ENCODE assay signal across 12 cellular contexts in the genomic region with DNA sequence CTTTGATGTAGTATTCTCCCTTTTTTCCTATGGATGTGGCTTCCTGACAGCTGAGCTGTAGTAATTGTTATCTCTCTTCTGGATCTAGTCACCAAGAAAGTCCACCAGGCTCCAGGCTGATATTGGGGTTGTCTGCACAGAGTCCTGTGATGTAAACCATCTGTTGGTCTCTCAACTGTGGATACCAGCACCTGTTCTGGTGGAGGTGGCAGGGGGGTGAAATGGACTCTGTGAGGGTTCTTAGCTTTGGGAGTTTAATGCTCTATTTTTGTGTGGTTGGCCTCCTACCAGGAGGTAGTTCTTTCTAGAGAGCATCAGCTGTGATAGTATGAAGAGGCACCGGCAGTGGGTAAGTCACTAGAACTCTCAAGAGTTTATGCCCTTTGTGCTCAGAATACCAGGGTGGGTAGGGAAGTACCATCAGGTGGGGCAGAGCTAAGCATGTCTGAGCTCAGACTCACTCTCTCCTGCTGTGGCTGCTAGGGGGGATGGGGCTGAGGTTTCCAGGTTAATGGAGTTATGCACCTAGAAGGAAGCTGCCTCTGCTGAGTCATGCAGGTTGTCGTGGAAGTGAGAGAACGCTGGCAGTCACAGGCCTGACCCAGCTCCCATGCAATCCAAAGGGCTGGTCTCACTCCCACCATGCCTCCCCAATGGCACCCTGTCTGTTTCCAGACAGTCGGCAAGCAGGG. TPM values are rescaled to one million over a fixed set of nuclear protein-coding genes. Genes with fewer than 3 reads are reported as not detected.
A peak's percentile ranks its signal among the peaks of the same experiment; 100 is the strongest.
DNase-seq lines count a peak whose midpoint lies in the region; ATAC-seq, FAIRE-seq and TF ChIP-seq lines count a peak whose summit lies in the region.
"Had no signal": no experiment of that assay in that cellular context is flagged by ENCODE, and none has a peak within 500 bp of the region (broad histone marks: within the 10 kb centered on the region; RNA-seq: fewer than 3 reads in every experiment).

No MANE protein-coding gene starts in this region.

- H3K9ac ChIP-seq in HUES48 (ENCODE audit: low read depth, low read length) (no peak overlapping the region), HepG2 (ENCODE audit: insufficient read depth, low read depth, low read length) (no peak overlapping the region)
- H3K9ac ChIP-seq: BLaER1 had no signal

- ATAC-seq in HepG2 = peak; percentile 48
- ATAC-seq: naive thymus-derived CD4-positive, alpha-beta T cell had no signal

- peaks cover 12% of the 10 kb centered on the region; the same call in 1 of the 2 replicates for H3K4me1 ChIP-seq in Caco-2
- H3K4me1 ChIP-seq in HUES48 (ENCODE audit: control insufficient read depth, insufficient read depth, low read length) = peaks cover 8% of the 10 kb centered on the region; the same call in 1 of the 2 replicates
- H3K4me1 ChIP-seq in HepG2 (ENCODE audit: insufficient read depth, low read length) = peaks cover 13% of the 10 kb centered on the region
- H3K4me1 ChIP-seq: BLaER1 had no signal

- H3K4me3 Mint-ChIP-seq in Caco-2 (ENCODE audit: unreplicated experiment) = no peak overlapping the region
- H3K4me3 Mint-ChIP-seq: naive thymus-derived CD4-positive, alpha-beta T cell had no signal

- no TSS peak for BruUV-seq in Caco-2 (replicated peaks; lab: Mats Ljungman, UMichigan)
- no TSS peak for BruUV-seq in HepG2 (replicated peaks; lab: Mats Ljungman, UMichigan)

- no peak for TF ChIP-seq CTCF in Caco-2 (IDR thresholded peaks at IDR 0.05; ENCODE audit: insufficient read depth in 1 of 2, low read depth in 1 of 2, low read length in 1 of 2, severe bottlenecking in 1 of 2, unreplicated experiment in 1 of 2)
- no peak for TF ChIP-seq CTCF in HepG2 (CRISPR knock-in tag; IDR thresholded peaks at IDR 0.05)

- DNase-seq in Caco-2 = peak; percentile 30 to 56
- peak; percentile 35 for DNase-seq in astrocyte of the hippocampus (ENCODE audit: low read depth, low spot score)
- peak; percentile 28 for DNase-seq in HepG2 (ENCODE audit: low spot score)
- DNase-seq in medulla oblongata (ENCODE audit: extremely low spot score) = no peak
- no peak for DNase-seq in SIG-M5 treated with dmso at 0.1 percent for 504 hours (lab: John Stamatoyannopoulos, UW; ENCODE audit: unreplicated experiment)
- no peak for DNase-seq in activated CD4-positive, alpha-beta T cell treated with anti-CD3 and anti-CD28 coated beads for 1 hour
- no peak for DNase-seq in NOMO-1 treated with DMSO at 0.1 percent for 48 hours (lab: John Stamatoyannopoulos, UW; ENCODE audit: unreplicated experiment)
- DNase-seq: naive thymus-derived CD4-positive, alpha-beta T cell; NCI-H1930; stimulated activated CD4-positive, alpha-beta T cell treated with anti-CD3 and anti-CD28 coated beads, Interleukin-12 subunit alpha, Interleukin-12 subunit beta, amount 100 ng/mL, for 4 hours had no signal

- in situ Hi-C loops in HepG2 (cut with HindIII; ENCODE audit: extremely low pct_ligation_motif_present, low pct_unique_long_range_greater_than_20kb) = no loop called here

- 83% methylated on average over 1 of the region's 4 CpGs for WGBS in HepG2 (ENCODE audit: low lambda C conversion rate)

- TF ChIP-seq POLR2A in HepG2 (IDR thresholded peaks at IDR 0.05; ENCODE audit: insufficient read depth in 1 of 2, low read depth in 2 of 2, low read length in 2 of 2) = no peak

- TF ChIP-seq EP300 in HepG2 (IDR thresholded peaks at IDR 0.05; ENCODE audit: low read depth in 2 of 2, low read length in 2 of 2) = no peak
- TF ChIP-seq EP300 in HepG2 (CRISPR knock-in tag; IDR thresholded peaks at IDR 0.05; ENCODE audit: borderline replicate concordance) = no peak

- H3K27ac ChIP-seq in HUES48 (ENCODE audit: low read depth, low read length) (peak overlapping the region; percentile 70), HepG2 (ENCODE audit: extremely low read length, insufficient read depth, low read length) (no peak overlapping the region)
- H3K27ac ChIP-seq: BLaER1 had no signal

- no peaks in the 10 kb centered on the region for H3K79me2 ChIP-seq in HepG2 (ENCODE audit: insufficient read depth, low read length)

- H3K27me3 Mint-ChIP-seq in Caco-2 (ENCODE audit: insufficient read depth, unreplicated experiment) = no peaks in the 10 kb centered on the region
- H3K27me3 Mint-ChIP-seq: naive thymus-derived CD4-positive, alpha-beta T cell had no signal

- no peak overlapping the region for H3K4me2 ChIP-seq in HepG2 (ENCODE audit: low read depth, low read length)
- H3K4me2 ChIP-seq: BLaER1 had no signal

- peaks cover 25% of the 10 kb centered on the region for H3K36me3 Mint-ChIP-seq in Caco-2 (ENCODE audit: insufficient read depth, unreplicated experiment)

- H3K27me3 ChIP-seq in Caco-2 (replicated peaks; ENCODE audit: control insufficient read depth, insufficient read depth, low read length) = no peaks in the 10 kb centered on the region
- H3K27me3 ChIP-seq in HUES48 (ENCODE audit: control insufficient read depth, insufficient read depth, low read length) = no peaks in the 10 kb centered on the region
- H3K27me3 ChIP-seq in HepG2 (ENCODE audit: control insufficient read depth in 1 of 2, insufficient read depth in 2 of 2, low read length in 2 of 2) = no peaks in the 10 kb centered on the region
- H3K27me3 ChIP-seq: BLaER1 had no signal

- intact Hi-C loops in Caco-2 (cut with micrococcal nuclease; ENCODE audit: unreplicated experiment) = no loop called here
- intact Hi-C loops in HepG2 (cut with micrococcal nuclease; ENCODE audit: unreplicated experiment) = no loop called here

- peaks cover 34% of the 10 kb centered on the region for H3K9me3 Mint-ChIP-seq in Caco-2 (ENCODE audit: unreplicated experiment)

- POLR2A ChIA-PET in Caco-2 (lab: Charles Lee) (no interaction called here), HepG2 (lab: Yijun Ruan, JAX) (interaction anchor here (0.6 to 1.2 kb wide), 2 partner anchors 8 to 229 kb away, joined by 3 to 4 read pairs; partner anchors contain the start of gene SMIM10L1)

- H3K27ac Mint-ChIP-seq in Caco-2 (ENCODE audit: unreplicated experiment) = peak overlapping the region; percentile 68

- CTCF ChIA-PET in Caco-2 (lab: Charles Lee) (no interaction called here), HepG2 (lab: Yijun Ruan, JAX; ENCODE audit: low intra/inter-chr PET ratio, low total read pairs) (no interaction called here)

- H4K20me1 ChIP-seq in HepG2 (ENCODE audit: insufficient read depth, low read length) = no peaks in the 10 kb centered on the region
- H4K20me1 ChIP-seq: BLaER1 had no signal

- H2AFZ ChIP-seq in HepG2 (ENCODE audit: low read length) = no peak overlapping the region

- H3K9me3 ChIP-seq in Caco-2 (peaks cover 10% of the 10 kb centered on the region), HUES48 (ENCODE audit: control insufficient read depth, insufficient read depth, low read length) (peaks cover 20% of the 10 kb centered on the region), HepG2 (ENCODE audit: low read length) (peaks cover 9% of the 10 kb centered on the region; the same call in 1 of the 2 replicates)

- H3K4me3 ChIP-seq in Caco-2 (ENCODE audit: low read depth, low read length) (no peak overlapping the region), HUES48 (ENCODE audit: low read depth, low read length) (no peak overlapping the region), HepG2 (replicated peaks in 1 of 3; ENCODE audit: insufficient read depth in 1 of 3, low read depth in 2 of 3, low read length in 3 of 3) (no peak overlapping the region)
- H3K4me3 ChIP-seq: BLaER1 had no signal

- no peak for TF ChIP-seq RAD21 in HepG2 (CRISPR knock-in tag; IDR thresholded peaks at IDR 0.05)

- H3K36me3 ChIP-seq in Caco-2 (ENCODE audit: control insufficient read depth, insufficient read depth, low read length) (no peaks in the 10 kb centered on the region), HUES48 (ENCODE audit: control insufficient read depth, insufficient read depth, low read length) (no peaks in the 10 kb centered on the region), HepG2 (replicated peaks in 1 of 2; ENCODE audit: control insufficient read depth in 1 of 2, insufficient read depth in 2 of 2, low read length in 2 of 2) (no peaks in the 10 kb centered on the region)
- H3K36me3 ChIP-seq: BLaER1 had no signal

- FAIRE-seq in HepG2 (lab: Jason Lieb, UNC) = no peak

- peaks cover 13% of the 10 kb centered on the region for H3K4me1 Mint-ChIP-seq in Caco-2 (ENCODE audit: low read depth, unreplicated experiment)

RNA-seq across cellular contexts. Expression of gene TAS2R14, which starts 3.0 kb away (rescaled TPM):
- 2.7 and 3.1 TPM in 2 replicates for total RNA-seq in Caco-2 (2022)
- total RNA-seq in HepG2 (2016; rRNA removed; fragmentation: Illumina TruSeq; extraction: Trizol) = 0.32 and 2.3 TPM in 2 replicates
- total RNA-seq in HepG2 (2016; cell fraction: cytosol; rRNA removed; fragmentation: Illumina TruSeq; extraction: Trizol; ENCODE audit: low read depth) = not detected in 2 replicates
- 0.15 and 1.6 TPM in 2 replicates for total RNA-seq in HepG2 (2016; cell fraction: insoluble cytoplasmic fraction; rRNA removed; fragmentation: Illumina TruSeq; extraction: Trizol)
- 0.19 and 0.21 TPM in 2 replicates for total RNA-seq in HepG2 (2016; cell fraction: membrane; rRNA removed; fragmentation: Illumina TruSeq; extraction: Trizol)
- total RNA-seq in HepG2 (2016; cell fraction: nucleus; rRNA removed; fragmentation: Illumina TruSeq; extraction: Trizol) = 13.3 and 14.1 TPM in 2 replicates
- polyA plus RNA-seq in HepG2 (2011; rRNA removed) = 0.86 and 1.1 TPM in 2 replicates
- 0.07 and 0.17 TPM in 2 replicates for polyA plus RNA-seq in HepG2 (2011; cell fraction: cytosol; rRNA removed)
- polyA plus RNA-seq in HepG2 (2011; cell fraction: nucleus; rRNA removed) = 2.7 TPM in 2 replicates
- 0.68 and 0.76 TPM in 2 replicates for polyA plus RNA-seq in HepG2 (2012)
- 0.09 and 0.14 TPM in 2 replicates for polyA plus RNA-seq in HepG2 (2016; cell fraction: cytosol; fragmentation: Illumina TruSeq; extraction: Trizol; ENCODE audit: low read depth)
- polyA plus RNA-seq in HepG2 (2016; cell fraction: insoluble cytoplasmic fraction; fragmentation: Illumina TruSeq; extraction: Trizol; ENCODE audit: low read depth) = 0.33 and 0.84 TPM in 2 replicates
- 0.31 TPM in 1 of 2 replicates, not detected in the other for polyA plus RNA-seq in HepG2 (2016; cell fraction: membrane; fragmentation: Illumina TruSeq; extraction: Trizol; ENCODE audit: low read depth)
- 3.8 and 5.2 TPM in 2 replicates for polyA plus RNA-seq in HepG2 (2016; cell fraction: nucleus; fragmentation: Illumina TruSeq; extraction: Trizol; ENCODE audit: insufficient read depth, low read depth)
- polyA minus RNA-seq in HepG2 (2011; rRNA and poly(A)+ RNA removed; ENCODE audit: low replicate concordance) = 2.8 and 4.2 TPM in 2 replicates
- not detected in 2 replicates for polyA minus RNA-seq in HepG2 (2011; cell fraction: cytosol; rRNA and poly(A)+ RNA removed)
- 61.7 and 70.6 TPM in 2 replicates for polyA minus RNA-seq in HepG2 (2011; cell fraction: nucleus; rRNA and poly(A)+ RNA removed)

RNA-seq across cellular contexts. Expression of gene PRH2, which starts 13.0 kb away (rescaled TPM):
- total RNA-seq in Caco-2 (2022) = 0.93 TPM in 1 of 2 replicates, not detected in the other
- total RNA-seq in HepG2 (2016; rRNA removed; fragmentation: Illumina TruSeq; extraction: Trizol) = 0.24 TPM in 1 of 2 replicates, not detected in the other
- total RNA-seq in HepG2 (2016; cell fraction: cytosol; rRNA removed; fragmentation: Illumina TruSeq; extraction: Trizol; ENCODE audit: low read depth) = 0.44 TPM in 1 of 2 replicates, not detected in the other
- not detected in 2 replicates for total RNA-seq in HepG2 (2016; cell fraction: insoluble cytoplasmic fraction; rRNA removed; fragmentation: Illumina TruSeq; extraction: Trizol)
- not detected in 2 replicates for total RNA-seq in HepG2 (2016; cell fraction: membrane; rRNA removed; fragmentation: Illumina TruSeq; extraction: Trizol)
- total RNA-seq in HepG2 (2016; cell fraction: nucleus; rRNA removed; fragmentation: Illumina TruSeq; extraction: Trizol) = 0.81 TPM in 1 of 2 replicates, not detected in the other
- polyA plus RNA-seq in HepG2 (2011; rRNA removed) = 0.48 and 1.3 TPM in 2 replicates
- polyA plus RNA-seq in HepG2 (2011; cell fraction: cytosol; rRNA removed) = 0.97 and 1.1 TPM in 2 replicates
- 1.5 and 2.1 TPM in 2 replicates for polyA plus RNA-seq in HepG2 (2011; cell fraction: nucleus; rRNA removed)
- polyA plus RNA-seq in HepG2 (2012) = 0.77 and 1.9 TPM in 2 replicates
- not detected in 2 replicates for polyA plus RNA-seq in HepG2 (2016; cell fraction: cytosol; fragmentation: Illumina TruSeq; extraction: Trizol; ENCODE audit: low read depth)
- not detected in 2 replicates for polyA plus RNA-seq in HepG2 (2016; cell fraction: insoluble cytoplasmic fraction; fragmentation: Illumina TruSeq; extraction: Trizol; ENCODE audit: low read depth)
- polyA plus RNA-seq in HepG2 (2016; cell fraction: membrane; fragmentation: Illumina TruSeq; extraction: Trizol; ENCODE audit: low read depth) = not detected in 2 replicates
- not detected in 2 replicates for polyA plus RNA-seq in HepG2 (2016; cell fraction: nucleus; fragmentation: Illumina TruSeq; extraction: Trizol; ENCODE audit: insufficient read depth, low read depth)
- polyA minus RNA-seq in HepG2 (2011; rRNA and poly(A)+ RNA removed; ENCODE audit: low replicate concordance) = 0.76 and 5.4 TPM in 2 replicates
- polyA minus RNA-seq in HepG2 (2011; cell fraction: cytosol; rRNA and poly(A)+ RNA removed) = not detected in 2 replicates
- 4.0 and 4.8 TPM in 2 replicates for polyA minus RNA-seq in HepG2 (2011; cell fraction: nucleus; rRNA and poly(A)+ RNA removed)
- polyA plus RNA-seq: naive thymus-derived CD4-positive, alpha-beta T cell had no signal

RNA-seq across cellular contexts. Expression of gene TAS2R13, which starts 32.7 kb away (rescaled TPM):
- 1.6 and 2.0 TPM in 2 replicates for total RNA-seq in Caco-2 (2022)
- total RNA-seq in HepG2 (2016; rRNA removed; fragmentation: Illumina TruSeq; extraction: Trizol) = 0.46 and 1.3 TPM in 2 replicates
- total RNA-seq in HepG2 (2016; cell fraction: cytosol; rRNA removed; fragmentation: Illumina TruSeq; extraction: Trizol; ENCODE audit: low read depth) = not detected in 2 replicates
- 0.15 and 1.4 TPM in 2 replicates for total RNA-seq in HepG2 (2016; cell fraction: insoluble cytoplasmic fraction; rRNA removed; fragmentation: Illumina TruSeq; extraction: Trizol)
- total RNA-seq in HepG2 (2016; cell fraction: membrane; rRNA removed; fragmentation: Illumina TruSeq; extraction: Trizol) = not detected in 2 replicates
- 9.6 and 11.5 TPM in 2 replicates for total RNA-seq in HepG2 (2016; cell fraction: nucleus; rRNA removed; fragmentation: Illumina TruSeq; extraction: Trizol)
- 0.27 and 0.33 TPM in 2 replicates for polyA plus RNA-seq in HepG2 (2011; rRNA removed)
- polyA plus RNA-seq in HepG2 (2011; cell fraction: cytosol; rRNA removed) = not detected in 2 replicates
- 0.85 and 1.1 TPM in 2 replicates for polyA plus RNA-seq in HepG2 (2011; cell fraction: nucleus; rRNA removed)
- polyA plus RNA-seq in HepG2 (2012) = not detected in 2 replicates
- not detected in 2 replicates for polyA plus RNA-seq in HepG2 (2016; cell fraction: cytosol; fragmentation: Illumina TruSeq; extraction: Trizol; ENCODE audit: low read depth)
- not detected in 2 replicates for polyA plus RNA-seq in HepG2 (2016; cell fraction: insoluble cytoplasmic fraction; fragmentation: Illumina TruSeq; extraction: Trizol; ENCODE audit: low read depth)
- not detected in 2 replicates for polyA plus RNA-seq in HepG2 (2016; cell fraction: membrane; fragmentation: Illumina TruSeq; extraction: Trizol; ENCODE audit: low read depth)
- polyA plus RNA-seq in HepG2 (2016; cell fraction: nucleus; fragmentation: Illumina TruSeq; extraction: Trizol; ENCODE audit: insufficient read depth, low read depth) = 0.29 and 0.65 TPM in 2 replicates
- 2.6 and 3.8 TPM in 2 replicates for polyA minus RNA-seq in HepG2 (2011; rRNA and poly(A)+ RNA removed; ENCODE audit: low replicate concordance)
- polyA minus RNA-seq in HepG2 (2011; cell fraction: cytosol; rRNA and poly(A)+ RNA removed) = not detected in 2 replicates
- polyA minus RNA-seq in HepG2 (2011; cell fraction: nucleus; rRNA and poly(A)+ RNA removed) = 42.8 and 44.7 TPM in 2 replicates
- polyA plus RNA-seq: naive thymus-derived CD4-positive, alpha-beta T cell had no signal

RNA-seq across cellular contexts. Expression of gene TAS2R50, which starts 44.6 kb away (rescaled TPM):
- total RNA-seq in Caco-2 (2022) (2.0 and 2.2 TPM in 2 replicates), HepG2 (2016; rRNA removed; fragmentation: Illumina TruSeq; extraction: Trizol) (0.28 and 2.2 TPM in 2 replicates)
- total RNA-seq in HepG2 (2016; cell fraction: cytosol; rRNA removed; fragmentation: Illumina TruSeq; extraction: Trizol; ENCODE audit: low read depth) = not detected in 2 replicates
- 2.1 TPM in 1 of 2 replicates, not detected in the other for total RNA-seq in HepG2 (2016; cell fraction: insoluble cytoplasmic fraction; rRNA removed; fragmentation: Illumina TruSeq; extraction: Trizol)
- not detected in 2 replicates for total RNA-seq in HepG2 (2016; cell fraction: membrane; rRNA removed; fragmentation: Illumina TruSeq; extraction: Trizol)
- 12.4 and 13.1 TPM in 2 replicates for total RNA-seq in HepG2 (2016; cell fraction: nucleus; rRNA removed; fragmentation: Illumina TruSeq; extraction: Trizol)
- polyA plus RNA-seq in HepG2 (2011; rRNA removed) = 0.17 and 0.46 TPM in 2 replicates
- not detected in 2 replicates for polyA plus RNA-seq in HepG2 (2011; cell fraction: cytosol; rRNA removed)
- polyA plus RNA-seq in HepG2 (2011; cell fraction: nucleus; rRNA removed) = 1.4 and 1.5 TPM in 2 replicates
- not detected in 2 replicates for polyA plus RNA-seq in HepG2 (2012)
- polyA plus RNA-seq in HepG2 (2016; cell fraction: cytosol; fragmentation: Illumina TruSeq; extraction: Trizol; ENCODE audit: low read depth) = not detected in 2 replicates
- not detected in 2 replicates for polyA plus RNA-seq in HepG2 (2016; cell fraction: insoluble cytoplasmic fraction; fragmentation: Illumina TruSeq; extraction: Trizol; ENCODE audit: low read depth)
- not detected in 2 replicates for polyA plus RNA-seq in HepG2 (2016; cell fraction: membrane; fragmentation: Illumina TruSeq; extraction: Trizol; ENCODE audit: low read depth)
- 0.51 and 1.2 TPM in 2 replicates for polyA plus RNA-seq in HepG2 (2016; cell fraction: nucleus; fragmentation: Illumina TruSeq; extraction: Trizol; ENCODE audit: insufficient read depth, low read depth)
- polyA minus RNA-seq in HepG2 (2011; rRNA and poly(A)+ RNA removed; ENCODE audit: low replicate concordance) = 5.0 TPM in 2 replicates
- polyA minus RNA-seq in HepG2 (2011; cell fraction: cytosol; rRNA and poly(A)+ RNA removed) = not detected in 2 replicates
- 72.1 and 77.0 TPM in 2 replicates for polyA minus RNA-seq in HepG2 (2011; cell fraction: nucleus; rRNA and poly(A)+ RNA removed)
- polyA plus RNA-seq: naive thymus-derived CD4-positive, alpha-beta T cell had no signal

RNA-seq across cellular contexts. Expression of gene TAS2R20, which starts 56.0 kb away (rescaled TPM):
- total RNA-seq in Caco-2 (2022) = 2.2 and 3.8 TPM in 2 replicates
- total RNA-seq in HepG2 (2016; rRNA removed; fragmentation: Illumina TruSeq; extraction: Trizol) = 0.48 and 2.9 TPM in 2 replicates
- not detected in 2 replicates for total RNA-seq in HepG2 (2016; cell fraction: cytosol; rRNA removed; fragmentation: Illumina TruSeq; extraction: Trizol; ENCODE audit: low read depth)
- total RNA-seq in HepG2 (2016; cell fraction: insoluble cytoplasmic fraction; rRNA removed; fragmentation: Illumina TruSeq; extraction: Trizol) = 0.31 and 2.2 TPM in 2 replicates
- not detected in 2 replicates for total RNA-seq in HepG2 (2016; cell fraction: membrane; rRNA removed; fragmentation: Illumina TruSeq; extraction: Trizol)
- 13.0 and 14.4 TPM in 2 replicates for total RNA-seq in HepG2 (2016; cell fraction: nucleus; rRNA removed; fragmentation: Illumina TruSeq; extraction: Trizol)
- polyA plus RNA-seq in HepG2 (2011; rRNA removed) = 0.54 and 0.57 TPM in 2 replicates
- 0.06 TPM in 1 of 2 replicates, not detected in the other for polyA plus RNA-seq in HepG2 (2011; cell fraction: cytosol; rRNA removed)
- polyA plus RNA-seq in HepG2 (2011; cell fraction: nucleus; rRNA removed) = 2.5 and 2.7 TPM in 2 replicates
- polyA plus RNA-seq in HepG2 (2012) = 0.29 and 0.90 TPM in 2 replicates
- not detected in 2 replicates for polyA plus RNA-seq in HepG2 (2016; cell fraction: cytosol; fragmentation: Illumina TruSeq; extraction: Trizol; ENCODE audit: low read depth)
- not detected in 2 replicates for polyA plus RNA-seq in HepG2 (2016; cell fraction: insoluble cytoplasmic fraction; fragmentation: Illumina TruSeq; extraction: Trizol; ENCODE audit: low read depth)
- not detected in 2 replicates for polyA plus RNA-seq in HepG2 (2016; cell fraction: membrane; fragmentation: Illumina TruSeq; extraction: Trizol; ENCODE audit: low read depth)
- polyA plus RNA-seq in HepG2 (2016; cell fraction: nucleus; fragmentation: Illumina TruSeq; extraction: Trizol; ENCODE audit: insufficient read depth, low read depth) = 1.9 and 3.4 TPM in 2 replicates
- 3.5 and 5.0 TPM in 2 replicates for polyA minus RNA-seq in HepG2 (2011; rRNA and poly(A)+ RNA removed; ENCODE audit: low replicate concordance)
- 0.62 TPM in 1 of 2 replicates, not detected in the other for polyA minus RNA-seq in HepG2 (2011; cell fraction: cytosol; rRNA and poly(A)+ RNA removed)
- polyA minus RNA-seq in HepG2 (2011; cell fraction: nucleus; rRNA and poly(A)+ RNA removed) = 63.4 and 69.9 TPM in 2 replicates

Comparison
In these comparisons a context has a peak if more than half of its experiments do, and no peak if none do; other contexts are left out.
1. DNase-seq: peak in Caco-2 (2 of 2), astrocyte of the hippocampus (single experiment) and HepG2 (single experiment); none in medulla oblongata (single experiment), SIG-M5 treated with dmso at 0.1 percent for 504 hours (single experiment), activated CD4-positive, alpha-beta T cell treated with anti-CD3 and anti-CD28 coated beads for 1 hour (single experiment) and NOMO-1 treated with DMSO at 0.1 percent for 48 hours (single experiment).